Comparison of ENCODE assay signal across 8 cellular contexts in genomic region chr10:43304687-43305333, GRCh38. TPM values are rescaled to one million over a fixed set of nuclear protein-coding genes. Genes with fewer than 3 reads are reported as not detected.
DNase-seq lines count a peak whose midpoint lies in the region; ATAC-seq and TF ChIP-seq lines count a peak whose summit lies in the region.

No MANE protein-coding gene starts in this region.

- H3K36me3 ChIP-seq in BJ (ENCODE audit: control insufficient read depth, insufficient read depth, low read length): no peaks in the 10 kb centered on the region
- H3K36me3 ChIP-seq in HUES6 (ENCODE audit: control insufficient read depth, insufficient read depth, low read length): no peaks in the 10 kb centered on the region

- peak; percentile 91 for ATAC-seq in left lobe of liver
- no peak for ATAC-seq in HG02678 (IDR thresholded peaks at IDR 0.05; ENCODE audit: unreplicated experiment)

- H3K9me3 ChIP-seq in HUES6 (ENCODE audit: control insufficient read depth, insufficient read depth, low read depth, low read length): no peaks in the 10 kb centered on the region; the same call in 1 of the 2 replicates

- CTCF ChIA-PET in BJ (lab: Yijun Ruan, JAX): interaction anchor here (0.8 to 3.5 kb wide), 2 partner anchors 12 to 21 kb away, joined by 3 to 24 read pairs; no protein-coding TSS in a partner anchor

- H3K9ac ChIP-seq in HUES6 (ENCODE audit: low read length): peak overlapping the region; percentile 30

- POLR2A ChIA-PET in BJ (lab: Charles Lee): interaction anchor here (0.5 kb wide), 1 partner anchor 242 kb away, joined by 6 read pairs; no protein-coding TSS in a partner anchor

- H3K27ac ChIP-seq in HUES6 (ENCODE audit: low read depth, low read length): no peak overlapping the region
- no peak overlapping the region for H3K27ac ChIP-seq in coronary artery

- no peak for DNase-seq in BJ (ENCODE audit: low read depth)
- DNase-seq in activated CD4-positive, alpha-beta T cell treated with anti-CD3 and anti-CD28 coated beads for 24 hours (ENCODE audit: low read depth in 2 of 2): peak; percentile 32 to 59
- DNase-seq in coronary artery (ENCODE audit: low spot score): no peak
- DNase-seq in left lobe of liver (ENCODE audit: low spot score): peak; percentile 77
- DNase-seq in stimulated activated CD4-positive, alpha-beta T cell treated with anti-CD3 and anti-CD28 coated beads, Interleukin-15, amount 100 ng/mL, for 48 hours (ENCODE audit: low read depth in 2 of 2): peak; percentile 24 to 51
- no peak for DNase-seq in NCI-H128 (lab: John Stamatoyannopoulos, UW; ENCODE audit: unreplicated experiment)

- peaks cover 35% of the 10 kb centered on the region for H3K4me1 ChIP-seq in HUES6 (ENCODE audit: control insufficient read depth, insufficient read depth, low read length)

- H3K27me3 ChIP-seq in BJ (ENCODE audit: control insufficient read depth, insufficient read depth, low read length): peaks cover 12% of the 10 kb centered on the region
- H3K27me3 ChIP-seq in HUES6 (ENCODE audit: control insufficient read depth, insufficient read depth, low read length): peaks cover 88% of the 10 kb centered on the region

- H3K4me3 ChIP-seq in BJ (ENCODE audit: low read depth, low read length) (peak overlapping the region; percentile 24), HUES6 (ENCODE audit: low read depth, low read length) (peak overlapping the region; percentile 71), coronary artery (peak overlapping the region; percentile 63)

- no peak for TF ChIP-seq CTCF in BJ (IDR thresholded peaks at IDR 0.05; ENCODE audit: insufficient read depth, low read depth, low read length)
- no peak for TF ChIP-seq CTCF in coronary artery (IDR thresholded peaks at IDR 0.05)

RNA-seq across cellular contexts. Expression of gene RASGEF1A, which starts 37.9 kb away (rescaled TPM):
- polyA plus RNA-seq in BJ (2011; rRNA removed): 0.27 and 0.40 TPM in 2 replicates
- 0.71 TPM in 1 of 2 replicates, not detected in the other for polyA minus RNA-seq in BJ (2011; rRNA and poly(A)+ RNA removed)
- total RNA-seq in left lobe of liver: 0.13 TPM

Comparison
In these comparisons a context has a peak if more than half of its experiments do, and no peak if none do; other contexts are left out.
1. DNase-seq: peak in activated CD4-positive, alpha-beta T cell treated with anti-CD3 and anti-CD28 coated beads for 24 hours (2 of 2), left lobe of liver (single experiment) and stimulated activated CD4-positive, alpha-beta T cell treated with anti-CD3 and anti-CD28 coated beads, Interleukin-15, amount 100 ng/mL, for 48 hours (2 of 2); none in BJ (single experiment), coronary artery (single experiment) and NCI-H128 (single experiment).
2. Peak in every context shown above with its lines, with median percentiles within 50 percentile points of each other: H3K4me3 ChIP-seq.